Comparison of ENCODE assay signal across 9 cellular contexts in the genomic region with DNA sequence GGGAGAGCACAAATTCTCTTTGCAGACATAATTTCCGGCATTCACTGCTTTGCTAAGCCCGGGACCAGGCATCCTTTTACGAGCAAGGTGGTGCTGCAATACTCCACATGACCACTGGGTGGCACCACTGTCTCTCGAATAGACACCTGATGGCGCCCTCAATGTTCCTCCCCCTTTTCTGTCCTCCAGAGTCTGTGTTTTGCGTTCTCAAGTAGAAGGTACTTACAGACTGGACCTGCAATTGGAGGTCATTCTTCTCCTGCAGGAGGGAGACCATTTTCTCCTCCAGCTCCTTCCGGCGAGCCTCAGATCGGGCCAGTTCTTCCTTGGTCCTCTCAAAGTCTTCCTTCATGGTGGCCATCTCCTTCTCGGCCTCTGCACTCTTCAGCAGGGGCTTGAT. TPM values are rescaled to one million over a fixed set of nuclear protein-coding genes. Genes with fewer than 3 reads are reported as not detected.
DNase-seq lines count a peak whose midpoint lies in the region; ATAC-seq and TF ChIP-seq lines count a peak whose summit lies in the region.
"Had no signal": no experiment of that assay in that cellular context is flagged by ENCODE, and none has a peak within 500 bp of the region (broad histone marks: within the 10 kb centered on the region; RNA-seq: fewer than 3 reads in every experiment).

No MANE protein-coding gene starts in this region.

- H3K4me3 ChIP-seq in prostate gland (no peak overlapping the region), vagina (no peak overlapping the region)
- H3K4me3 ChIP-seq: BLaER1 treated with 17β-estradiol and CSF1 and Interleukin-3, amounts not matched to agents 10 nM and 100 nM had no signal

- H3K9me3 ChIP-seq in prostate gland, result no peaks in the 10 kb centered on the region
- no peaks in the 10 kb centered on the region for H3K9me3 ChIP-seq in vagina
- H3K9me3 ChIP-seq: BLaER1 treated with 17β-estradiol and CSF1 and Interleukin-3, amounts not matched to agents 10 nM and 100 nM had no signal

- H3K27ac ChIP-seq in prostate gland (no peak overlapping the region), vagina (no peak overlapping the region)
- H3K27ac ChIP-seq: BLaER1 treated with 17β-estradiol and CSF1 and Interleukin-3, amounts not matched to agents 10 nM and 100 nM had no signal

- no peak for TF ChIP-seq POLR2A in prostate gland (IDR thresholded peaks at IDR 0.05)
- TF ChIP-seq POLR2A in vagina (IDR thresholded peaks at IDR 0.05), result no peak

- intact Hi-C loops in Right ventricle myocardium superior (cut with DNase I), result no loop called here
- intact Hi-C loops in prostate gland (cut with DNase I), result loop anchor here (2.0 kb wide), 1 partner anchor 295 kb away; no protein-coding TSS in a partner anchor
- intact Hi-C loops in vagina (cut with DNase I), result no loop called here

- H3K36me3 ChIP-seq in prostate gland (no peaks in the 10 kb centered on the region), vagina (no peaks in the 10 kb centered on the region)
- H3K36me3 ChIP-seq: BLaER1 treated with 17β-estradiol and CSF1 and Interleukin-3, amounts not matched to agents 10 nM and 100 nM had no signal

- H3K4me1 ChIP-seq in prostate gland (replicated peaks) (no peaks in the 10 kb centered on the region), vagina (no peaks in the 10 kb centered on the region)

- TF ChIP-seq CTCF in prostate gland (IDR thresholded peaks at IDR 0.05), result peak; percentile 85 to 98 (median 87)
- TF ChIP-seq CTCF in vagina (IDR thresholded peaks at IDR 0.05), result peak; percentile 78 to 87 (median 81)

- ATAC-seq in Right ventricle myocardium superior (ENCODE audit: poor library complexity), result peak; percentile 75

- 38% methylated on average over 10 of the region's 10 CpGs for WGBS in prostate gland

- DNase-seq in NCI-H1417 (lab: John Stamatoyannopoulos, UW) (peak; percentile 2 to 49 (median 49)), NCI-H1417 treated with DMSO at 0.1 percent for 48 hours (lab: John Stamatoyannopoulos, UW) (no peak), KG1 (lab: John Stamatoyannopoulos, UW) (peak; percentile 16), SK-N-DZ (ENCODE audit: low spot score) (peak; percentile 64), Right ventricle myocardium superior (peak; percentile 85), prostate gland (ENCODE audit: low spot score) (peak; percentile 81), vagina (ENCODE audit: extremely low spot score in 2 of 2) (no peak)
- peak; percentile 58 for DNase-seq in activated naive CD4-positive, alpha-beta T cell treated with anti-CD3 and anti-CD28 coated beads, Interleukin-2, amount 50 U/mL, for 16 hours

- no peaks in the 10 kb centered on the region for H3K27me3 ChIP-seq in prostate gland (replicated peaks; ENCODE audit: insufficient read depth)
- H3K27me3 ChIP-seq in vagina, result no peaks in the 10 kb centered on the region
- H3K27me3 ChIP-seq: BLaER1 treated with 17β-estradiol and CSF1 and Interleukin-3, amounts not matched to agents 10 nM and 100 nM had no signal

RNA-seq across cellular contexts. Expression of gene MYH13, which starts 45.2 kb away (rescaled TPM):
- polyA plus RNA-seq in SK-N-DZ (2014; cell fraction: cytosol; rRNA removed), result not detected in 2 replicates
- polyA plus RNA-seq in SK-N-DZ (2014; cell fraction: nucleus; rRNA removed), result not detected in 2 replicates
- total RNA-seq in Right ventricle myocardium superior (not detected), prostate gland (under 1 TPM in 1 of 2 donors, not detected in 1; 0.28 TPM), vagina (not detected)

Comparison
In these comparisons a context has a peak if more than half of its experiments do, and no peak if none do; other contexts are left out.
1. DNase-seq: peak in NCI-H1417 (3 of 3), KG1 (single experiment), SK-N-DZ (single experiment), activated naive CD4-positive, alpha-beta T cell treated with anti-CD3 and anti-CD28 coated beads, Interleukin-2, amount 50 U/mL, for 16 hours (single experiment), Right ventricle myocardium superior (single experiment) and prostate gland (single experiment); none in NCI-H1417 treated with DMSO at 0.1 percent for 48 hours (single experiment) and vagina (0 of 2).